ENCODE assay signal across 10 cellular contexts in the genomic region with DNA sequence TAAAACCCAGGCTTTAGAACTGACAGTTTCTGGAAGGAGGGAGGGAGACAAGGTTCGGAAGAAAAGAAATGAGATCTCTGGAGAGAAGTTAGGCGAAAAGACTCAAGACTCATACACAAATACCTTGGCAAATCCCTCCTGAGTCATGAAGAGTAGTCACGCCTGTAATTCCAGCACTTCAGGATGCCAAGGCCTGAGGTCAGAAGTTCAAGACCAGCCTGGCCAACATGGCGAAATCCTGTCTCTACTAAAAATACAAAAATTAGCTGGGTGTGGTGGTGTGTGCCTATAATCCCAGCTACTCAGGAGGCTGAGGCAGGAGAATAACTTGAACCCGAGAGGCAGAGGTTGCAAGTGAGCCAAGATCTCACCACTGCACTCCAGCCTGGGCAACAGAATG. TPM values are rescaled to one million over a fixed set of nuclear protein-coding genes. Genes with fewer than 3 reads are reported as not detected.
DNase-seq lines count a peak whose midpoint lies in the region; FAIRE-seq and TF ChIP-seq lines count a peak whose summit lies in the region.
"Not testable (repeated sequence)": the region's sequence is repeated elsewhere in the genome, so short reads cannot be mapped to it uniquely, and the experiment has no call there.
"Had no signal": no experiment of that assay in that cellular context is flagged by ENCODE, and none has a peak within 500 bp of the region (broad histone marks: within the 10 kb centered on the region; RNA-seq: fewer than 3 reads in every experiment).

No MANE protein-coding gene starts in this region.

- not testable (repeated sequence) for TF ChIP-seq POLR2A in H54 (IDR thresholded peaks at IDR 0.05; ENCODE audit: low read depth, low read length)

- FAIRE-seq in H54 (lab: Jason Lieb, UNC), result peak; percentile 90

- not testable (repeated sequence) for TF ChIP-seq CTCF in AG10803 (conservative IDR thresholded peaks at IDR 0.05; ENCODE audit: low read length); choroid plexus epithelial cell (conservative IDR thresholded peaks at IDR 0.05; ENCODE audit: low read depth, low read length)

- not testable (repeated sequence) for H3K9me3 ChIP-seq in MG63

- DNase-seq in AG10803 (ENCODE audit: low read depth) (peak; percentile 70), MG63 (peak; percentile 83), amniotic epithelial cell (ENCODE audit: low read depth) (peak; percentile 80), choroid plexus epithelial cell (ENCODE audit: low read depth) (peak; percentile 42), fibroblast of peridontal ligament (ENCODE audit: extremely low read depth) (peak; percentile 90), myocyte (ENCODE audit: low read depth) (peak; percentile 56), stromal cell of bone marrow (ENCODE audit: low read depth) (peak; percentile 91)
- DNase-seq in H54 (ENCODE audit: insufficient read length, low spot score), result not testable (repeated sequence)

- peaks cover 38% of the 10 kb centered on the region for H3K36me3 ChIP-seq in MG63

- not testable (repeated sequence) for H3K27me3 ChIP-seq in MG63

- H3K4me3 ChIP-seq in AG10803 (ENCODE audit: low read length); MG63; choroid plexus epithelial cell (ENCODE audit: low read depth, low read length): not testable (repeated sequence)

RNA-seq across cellular contexts. Expression of gene MUSK, which starts 27.3 kb away (rescaled TPM):
- total RNA-seq in MG63 (2014; rRNA removed; shearing (Covaris generic); ENCODE audit: low replicate concordance), result 1.9 and 2.2 TPM in 2 replicates
- 124 and 139 TPM in 2 replicates for total RNA-seq in myocyte
- 13.5 TPM for polyA plus RNA-seq in myocyte (2012)
- total RNA-seq: A673; CD8-positive, alpha-beta T cell had no signal

Comparison
In these comparisons a context has a peak if more than half of its experiments do, and no peak if none do; other contexts are left out.
1. RNA of gene MUSK, which starts 27.3 kb away (total RNA-seq): 124 to 139 TPM in myocyte; 1.9 to 2.2 TPM in MG63; every median in the first group is over 10 times any median in the second.